In the genomic region with DNA sequence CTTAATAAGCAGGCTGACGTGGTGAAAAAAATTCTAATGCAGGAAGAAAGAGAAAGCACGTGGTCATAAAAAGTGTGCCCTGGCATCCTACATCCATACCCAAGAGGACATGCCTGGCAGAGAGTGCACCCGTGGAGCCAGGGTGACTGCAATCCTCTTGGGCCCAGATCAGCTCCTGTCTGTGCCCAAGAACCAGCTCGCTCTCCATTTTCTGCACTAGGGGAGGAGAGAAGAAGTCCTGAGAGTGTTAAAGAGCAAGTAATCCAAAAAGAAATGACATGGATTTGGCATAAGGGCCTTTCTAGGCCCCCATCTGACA, we compare ENCODE assay signal across 15 cellular contexts.
DNase-seq lines count a peak whose midpoint lies in the region; ATAC-seq and TF ChIP-seq lines count a peak whose summit lies in the region.
"Had no signal": no experiment of that assay in that cellular context is flagged by ENCODE, and none has a peak within 500 bp of the region (broad histone marks: within the 10 kb centered on the region; RNA-seq: fewer than 3 reads in every experiment).

No MANE protein-coding gene starts in this region.

- no peaks in the 10 kb centered on the region for H3K27me3 Mint-ChIP-seq in activated T-helper 17 cell treated with anti-CD3 and anti-CD28 coated beads, Interleukin-2, amount 50 U/mL, for 72 hours

- peak overlapping the region in 1 of 2 experiments; percentile 19; a peak in 1 of 4 replicates for H3K27ac ChIP-seq in SK-N-SH (ENCODE audit: low read depth in 2 of 2, low read length in 1 of 2)
- H3K27ac ChIP-seq in lower lobe of right lung, result peak overlapping the region; percentile 53
- no peak overlapping the region for H3K27ac ChIP-seq in heart left ventricle
- H3K27ac ChIP-seq: 22Rv1, epithelial cell of prostate, left ventricle myocardium inferior, neutrophil, skin epidermis, thoracic aorta had no signal

- no peak for TF ChIP-seq POLR2A in heart left ventricle (IDR thresholded peaks at IDR 0.05)

- peaks cover 9% of the 10 kb centered on the region for H3K36me3 Mint-ChIP-seq in activated T-helper 17 cell treated with anti-CD3 and anti-CD28 coated beads, Interleukin-2, amount 50 U/mL, for 72 hours (ENCODE audit: low read depth)

- POLR2A ChIA-PET in SK-N-SH (lab: Yijun Ruan, JAX), result no interaction called here

- TF ChIP-seq CTCF in SK-N-SH (IDR thresholded peaks at IDR 0.05), result no peak
- no peak for TF ChIP-seq CTCF in GM20000 (IDR thresholded peaks at IDR 0.05; ENCODE audit: extremely low read depth, missing control alignments)
- TF ChIP-seq CTCF in lower lobe of right lung (IDR thresholded peaks at IDR 0.05), result no peak
- no peak for TF ChIP-seq CTCF in heart left ventricle (IDR thresholded peaks at IDR 0.05)

- intact Hi-C loops in lower lobe of right lung (cut with DNase I) (no loop called here), Right ventricle myocardium inferior (cut with DNase I) (no loop called here), heart left ventricle (cut with DNase I) (no loop called here)

- no peak overlapping the region for H3K4me2 ChIP-seq in SK-N-SH

- no peaks in the 10 kb centered on the region for H3K9me2 ChIP-seq in SK-N-SH

- 42% methylated on average over 4 of the region's 4 CpGs for WGBS in SK-N-SH (ENCODE audit: low lambda C conversion rate)
- 61 to 80% (median 71%) methylated on average over 4 of the region's 4 CpGs for WGBS in heart left ventricle, 4 donors

- no peaks in the 10 kb centered on the region for H4K20me1 ChIP-seq in SK-N-SH (ENCODE audit: insufficient read depth)

- ATAC-seq in SK-N-SH treated with all-trans-retinoic acid at 6 μM for 48 hours (no peak), lower lobe of right lung (no peak), Right ventricle myocardium inferior (no peak), heart left ventricle (no peak), GM19328 (IDR thresholded peaks at IDR 0.05; ENCODE audit: unreplicated experiment) (no peak)
- ATAC-seq in activated T-helper 17 cell treated with anti-CD3 and anti-CD28 coated beads, Interleukin-2, amount 50 U/mL, for 72 hours (replicated peaks), result no peak

- peak overlapping the region; percentile 84 for H3K4me3 Mint-ChIP-seq in activated T-helper 17 cell treated with anti-CD3 and anti-CD28 coated beads, Interleukin-2, amount 50 U/mL, for 72 hours

- H3K27me3 ChIP-seq in SK-N-SH (ENCODE audit: insufficient read depth), result peaks cover 40% of the 10 kb centered on the region
- H3K27me3 ChIP-seq in lower lobe of right lung (ENCODE audit: low read depth), result no peaks in the 10 kb centered on the region
- H3K27me3 ChIP-seq in heart left ventricle, result peaks cover 0 to 33% (median 0%) of the 10 kb centered on the region in 9 donors

- H3K4me1 ChIP-seq in SK-N-SH (ENCODE audit: control insufficient read depth in 1 of 2, insufficient read depth in 2 of 2, low read depth in 1 of 2, low read length in 1 of 2) (peaks cover 0 to 10% of the 10 kb centered on the region in 2 experiments; a peak in 1 of 4 replicates), lower lobe of right lung (no peaks in the 10 kb centered on the region), heart left ventricle (peaks cover 0 to 10% (median 0%) of the 10 kb centered on the region in 12 donors)
- H3K4me1 ChIP-seq: Caco-2 had no signal

- no peak for TF ChIP-seq EP300 in SK-N-SH (IDR thresholded peaks at IDR 0.05; ENCODE audit: borderline replicate concordance in 1 of 2, low read depth in 1 of 2, low read length in 1 of 2)

- no peak for TF ChIP-seq RAD21 in SK-N-SH (IDR thresholded peaks at IDR 0.05; ENCODE audit: low read length)

- H3K4me1 Mint-ChIP-seq in activated T-helper 17 cell treated with anti-CD3 and anti-CD28 coated beads, Interleukin-2, amount 50 U/mL, for 72 hours, result peaks cover 25% of the 10 kb centered on the region

- CTCF ChIA-PET in SK-N-SH (lab: Yijun Ruan, JAX), result no interaction called here

- H3F3A ChIP-seq in SK-N-SH (replicated peaks; ENCODE audit: insufficient read depth), result no peaks in the 10 kb centered on the region

- H3K36me3 ChIP-seq in SK-N-SH (replicated peaks in 1 of 2; ENCODE audit: control insufficient read depth in 1 of 2, insufficient read depth in 2 of 2, low read length in 1 of 2), result no peaks in the 10 kb centered on the region
- H3K36me3 ChIP-seq in lower lobe of right lung, result no peaks in the 10 kb centered on the region
- H3K36me3 ChIP-seq in heart left ventricle, result no peaks in the 10 kb centered on the region
- H3K36me3 ChIP-seq: left ventricle myocardium inferior, neutrophil, thoracic aorta had no signal

- H3K4me3 ChIP-seq in SK-N-SH (ENCODE audit: low read depth in 2 of 2, low read length in 1 of 2) (no peak overlapping the region), lower lobe of right lung (no peak overlapping the region), heart left ventricle (no peak overlapping the region)

- H3K9me3 ChIP-seq in SK-N-SH (no peaks in the 10 kb centered on the region), lower lobe of right lung (no peaks in the 10 kb centered on the region), heart left ventricle (no peaks in the 10 kb centered on the region)
- H3K9me3 ChIP-seq: Caco-2, left ventricle myocardium inferior, neutrophil, thoracic aorta had no signal

- H3K79me2 ChIP-seq in SK-N-SH (ENCODE audit: insufficient read depth), result no peaks in the 10 kb centered on the region

- H3K9ac ChIP-seq in SK-N-SH, result no peak overlapping the region

- no peak overlapping the region for H2AFZ ChIP-seq in SK-N-SH (ENCODE audit: low read depth)

- H3K9me3 Mint-ChIP-seq in activated T-helper 17 cell treated with anti-CD3 and anti-CD28 coated beads, Interleukin-2, amount 50 U/mL, for 72 hours, result peaks cover 14% of the 10 kb centered on the region

- no peak for DNase-seq in SK-N-SH
- DNase-seq in GM20000 (ENCODE audit: low spot score), result peak; percentile 27
- no peak for DNase-seq in lower lobe of right lung
- no peak for DNase-seq in Right ventricle myocardium inferior (ENCODE audit: missing footprints)
- no peak for DNase-seq in heart left ventricle
- DNase-seq: Caco-2, left ventricle myocardium inferior had no signal

- H3K27ac Mint-ChIP-seq in activated T-helper 17 cell treated with anti-CD3 and anti-CD28 coated beads, Interleukin-2, amount 50 U/mL, for 72 hours, result peak overlapping the region; percentile 91

TF ChIP-seq in SK-N-SH treated with all-trans-retinoic acid at 6 μM for 48 hours, 23 proteins besides CTCF, POLR2A, EP300 and RAD21:
- no peak for TF ChIP-seq TOX (CRISPR knock-in tag; IDR thresholded peaks at IDR 0.05; ENCODE audit: borderline replicate concordance)
- TF ChIP-seq, protein P1, sequence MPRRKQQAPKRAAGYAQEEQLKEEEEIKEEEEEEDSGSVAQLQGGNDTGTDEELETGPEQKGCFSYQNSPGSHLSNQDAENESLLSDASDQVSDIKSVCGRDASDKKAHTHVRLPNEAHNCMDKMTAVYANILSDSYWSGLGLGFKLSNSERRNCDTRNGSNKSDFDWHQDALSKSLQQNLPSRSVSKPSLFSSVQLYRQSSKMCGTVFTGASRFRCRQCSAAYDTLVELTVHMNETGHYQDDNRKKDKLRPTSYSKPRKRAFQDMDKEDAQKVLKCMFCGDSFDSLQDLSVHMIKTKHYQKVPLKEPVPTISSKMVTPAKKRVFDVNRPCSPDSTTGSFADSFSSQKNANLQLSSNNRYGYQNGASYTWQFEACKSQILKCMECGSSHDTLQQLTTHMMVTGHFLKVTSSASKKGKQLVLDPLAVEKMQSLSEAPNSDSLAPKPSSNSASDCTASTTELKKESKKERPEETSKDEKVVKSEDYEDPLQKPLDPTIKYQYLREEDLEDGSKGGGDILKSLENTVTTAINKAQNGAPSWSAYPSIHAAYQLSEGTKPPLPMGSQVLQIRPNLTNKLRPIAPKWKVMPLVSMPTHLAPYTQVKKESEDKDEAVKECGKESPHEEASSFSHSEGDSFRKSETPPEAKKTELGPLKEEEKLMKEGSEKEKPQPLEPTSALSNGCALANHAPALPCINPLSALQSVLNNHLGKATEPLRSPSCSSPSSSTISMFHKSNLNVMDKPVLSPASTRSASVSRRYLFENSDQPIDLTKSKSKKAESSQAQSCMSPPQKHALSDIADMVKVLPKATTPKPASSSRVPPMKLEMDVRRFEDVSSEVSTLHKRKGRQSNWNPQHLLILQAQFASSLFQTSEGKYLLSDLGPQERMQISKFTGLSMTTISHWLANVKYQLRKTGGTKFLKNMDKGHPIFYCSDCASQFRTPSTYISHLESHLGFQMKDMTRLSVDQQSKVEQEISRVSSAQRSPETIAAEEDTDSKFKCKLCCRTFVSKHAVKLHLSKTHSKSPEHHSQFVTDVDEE (CRISPR knock-in tag; IDR thresholded peaks at IDR 0.05), result 0 out of 2 replicates have a peak, but pooled peaks have one; percentile 15

TF ChIP-seq in SK-N-SH, 30 proteins besides CTCF, POLR2A, EP300 and RAD21:
- TF ChIP-seq EZH2phosphoT487 (IDR thresholded peaks at IDR 0.05; ENCODE audit: borderline replicate concordance, low read depth) (no peak), YY1 (IDR thresholded peaks at IDR 0.05; ENCODE audit: low read depth) (no peak), GABPA (IDR thresholded peaks at IDR 0.05; ENCODE audit: low read depth) (no peak), JUND (IDR thresholded peaks at IDR 0.05) (no peak), MXI1 (IDR thresholded peaks at IDR 0.05; ENCODE audit: low read depth, low read length) (no peak), TCF12 (IDR thresholded peaks at IDR 0.05) (no peak), MEF2A (IDR thresholded peaks at IDR 0.05; ENCODE audit: borderline replicate concordance, low read depth) (no peak), RCOR1 (IDR thresholded peaks at IDR 0.05; ENCODE audit: low read length) (no peak)
- TF ChIP-seq, protein P2, sequence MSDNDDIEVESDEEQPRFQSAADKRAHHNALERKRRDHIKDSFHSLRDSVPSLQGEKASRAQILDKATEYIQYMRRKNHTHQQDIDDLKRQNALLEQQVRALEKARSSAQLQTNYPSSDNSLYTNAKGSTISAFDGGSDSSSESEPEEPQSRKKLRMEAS (IDR thresholded peaks at IDR 0.05; ENCODE audit: low read depth), result no peak
